Comparison of ENCODE assay signal across 8 cellular contexts in genomic region chr1:225880210-225880584, GRCh38. TPM values are rescaled to one million over a fixed set of nuclear protein-coding genes. Genes with fewer than 3 reads are reported as not detected.
DNase-seq lines count a peak whose midpoint lies in the region; ATAC-seq, FAIRE-seq and TF ChIP-seq lines count a peak whose summit lies in the region.

No MANE protein-coding gene starts in this region.

- DNase-seq in GM12891 (ENCODE audit: insufficient read length, low spot score) (no peak), NCI-H774 (lab: John Stamatoyannopoulos, UW) (peak; percentile 55), esophagus squamous epithelium (lab: John Stamatoyannopoulos, UW) (no peak), prostate gland (ENCODE audit: low spot score) (peak; percentile 44), NCI-H524 treated with DMSO at 0.1 percent for 48 hours (lab: John Stamatoyannopoulos, UW) (no peak), NCI-H446 (lab: John Stamatoyannopoulos, UW) (no peak)

- ATAC-seq in HG02642 (IDR thresholded peaks at IDR 0.05; ENCODE audit: poor library complexity, unreplicated experiment) = no peak
- no peak for ATAC-seq in GM19463 (IDR thresholded peaks at IDR 0.05; ENCODE audit: unreplicated experiment)

- intact Hi-C loops in esophagus squamous epithelium (cut with DNase I) (no loop called here), prostate gland (cut with DNase I) (loop anchor here (5.0 kb wide), 1 partner anchor 68 kb away; the partner anchor contains the start of gene EPHX1)

- H3K36me3 ChIP-seq in esophagus squamous epithelium (peaks cover 0 to 31% (median 0%) of the 10 kb centered on the region in 3 donors), prostate gland (no peaks in the 10 kb centered on the region)

- H3K27me3 ChIP-seq in esophagus squamous epithelium = no peaks in the 10 kb centered on the region
- no peaks in the 10 kb centered on the region for H3K27me3 ChIP-seq in prostate gland (replicated peaks; ENCODE audit: insufficient read depth)

- H3K27ac ChIP-seq in esophagus squamous epithelium (peak overlapping the region in 3 of 4 donors; percentile 35 to 93 (median 91)), prostate gland (peak overlapping the region; percentile 94 to 95)

- FAIRE-seq in GM12891 (lab: Jason Lieb, UNC) = peak; percentile 16

- TF ChIP-seq CTCF in esophagus squamous epithelium (IDR thresholded peaks at IDR 0.05) (no peak), prostate gland (IDR thresholded peaks at IDR 0.05) (no peak)

- 60 to 80% methylated on average over 1 of the region's 2 CpGs for WGBS in esophagus squamous epithelium, 2 donors
- WGBS in prostate gland = 28% methylated on average over 2 of the region's 2 CpGs

- TF ChIP-seq POLR2A in GM12891 (IDR thresholded peaks at IDR 0.05; ENCODE audit: low read depth, low read length) (no peak), esophagus squamous epithelium (IDR thresholded peaks at IDR 0.05) (no peak), prostate gland (IDR thresholded peaks at IDR 0.05) (no peak)

- H3K9me3 ChIP-seq in esophagus squamous epithelium (no peaks in the 10 kb centered on the region), prostate gland (no peaks in the 10 kb centered on the region)

- H3K4me3 ChIP-seq in esophagus squamous epithelium (peak overlapping the region in 1 of 4 donors; percentile 88), prostate gland (peak overlapping the region in 1 of 2 donors; percentile 78)

- H3K4me1 ChIP-seq in esophagus squamous epithelium (peaks cover 39 to 82% (median 45%) of the 10 kb centered on the region in 3 donors), prostate gland (replicated peaks) (peaks cover 20% of the 10 kb centered on the region)

TF ChIP-seq in GM12891, 5 proteins besides CTCF, POLR2A, EP300 and RAD21:
- TF ChIP-seq TAF1 (IDR thresholded peaks at IDR 0.05; ENCODE audit: low read depth, low read length) (no peak), POLR2AphosphoS5 (IDR thresholded peaks at IDR 0.05; ENCODE audit: low read depth, low read length) (no peak), PAX5 (IDR thresholded peaks at IDR 0.05; ENCODE audit: insufficient read depth, low read length, severe bottlenecking) (no peak), SPI1 (IDR thresholded peaks at IDR 0.05; ENCODE audit: low read depth, low read length) (no peak), POU2F2 (IDR thresholded peaks at IDR 0.05; ENCODE audit: low read depth, low read length) (no peak)

RNA-seq across cellular contexts. Expression of gene TMEM63A, which starts 2.0 kb away (rescaled TPM):
- 9.0 TPM for polyA plus RNA-seq in GM12891 (2012; ENCODE audit: low read depth, missing spikeins)
- total RNA-seq in esophagus squamous epithelium = 10 to 100 TPM in 3 of 4 donors, 1 to 10 TPM in 1; 9.8 to 27.1 (median 18.3) TPM
- total RNA-seq in prostate gland = 100 to 1,000 TPM; 141 to 192 TPM

RNA-seq across cellular contexts. Expression of gene LEFTY1, which starts 8.7 kb away (rescaled TPM):
- polyA plus RNA-seq in GM12891 (2012; ENCODE audit: low read depth, missing spikeins) = 0.06 TPM
- total RNA-seq in esophagus squamous epithelium = not detected
- total RNA-seq in prostate gland = 1 to 10 TPM; 1.7 to 2.0 TPM

RNA-seq across cellular contexts. Expression of gene PYCR2, which starts 43.9 kb away (rescaled TPM):
- 74.3 TPM for polyA plus RNA-seq in GM12891 (2012; ENCODE audit: low read depth, missing spikeins)
- total RNA-seq in esophagus squamous epithelium (10 to 100 TPM; 23.0 to 35.1 (median 28.0) TPM), prostate gland (10 to 100 TPM; 70.8 to 80.2 TPM)

Comparison
In these comparisons a context has a peak if more than half of its experiments do, and no peak if none do; other contexts are left out.
1. DNase-seq: peak in NCI-H774 (single experiment) and prostate gland (single experiment); none in GM12891 (single experiment), esophagus squamous epithelium (single experiment), NCI-H524 treated with DMSO at 0.1 percent for 48 hours (single experiment) and NCI-H446 (0 of 2).
2. RNA of gene TMEM63A, which starts 2.0 kb away (total RNA-seq): 141 to 192 TPM in prostate gland; 9.8 to 27.1 TPM in esophagus squamous epithelium; every median in the first group is over 4 times any median in the second.